Comparison of ENCODE assay signal across 15 cellular contexts in the genomic region with DNA sequence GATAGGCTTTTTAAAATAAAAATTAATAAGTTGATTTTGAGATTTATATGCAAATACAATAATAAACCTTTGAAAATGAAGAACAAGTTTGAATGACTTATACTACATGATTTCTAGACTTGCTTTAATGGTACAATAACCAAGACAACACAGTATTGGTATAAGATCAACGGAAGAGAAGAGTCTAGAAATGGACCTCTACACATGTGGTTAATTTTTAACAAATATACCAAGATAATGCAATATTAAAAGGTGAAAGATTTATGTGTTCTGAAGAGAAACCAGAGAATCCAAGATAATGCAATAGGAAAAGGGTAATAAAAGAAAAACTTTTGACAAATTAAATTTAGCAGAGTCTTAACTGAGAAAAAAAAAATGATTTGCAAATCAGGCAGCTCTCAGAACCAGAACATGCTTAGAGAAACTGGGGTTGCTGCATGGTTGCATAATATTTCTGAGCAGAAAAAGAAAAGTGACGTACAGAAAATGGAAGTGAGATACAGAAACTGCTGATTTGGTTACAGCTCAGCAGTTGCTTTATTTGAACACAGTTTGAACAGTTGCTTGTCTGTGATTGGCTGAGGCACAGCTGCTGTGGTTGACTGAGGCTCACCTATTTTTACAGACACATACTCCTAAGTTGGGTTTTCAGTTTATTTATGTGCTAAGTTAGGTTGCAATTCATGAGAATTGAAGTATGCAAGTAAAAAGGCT.
DNase-seq lines count a peak whose midpoint lies in the region; ATAC-seq and TF ChIP-seq lines count a peak whose summit lies in the region.
"Had no signal": no experiment of that assay in that cellular context is flagged by ENCODE, and none has a peak within 500 bp of the region (broad histone marks: within the 10 kb centered on the region; RNA-seq: fewer than 3 reads in every experiment).

No MANE protein-coding gene starts in this region.

- no peaks in the 10 kb centered on the region for H3K9me3 ChIP-seq in BLaER1 treated with 17β-estradiol and CSF1 and Interleukin-3, amounts not matched to agents 10 nM and 100 nM (replicated peaks in 1 of 11)
- no peaks in the 10 kb centered on the region for H3K9me3 ChIP-seq in testis
- H3K9me3 ChIP-seq: ovary, thyroid gland had no signal

- no peaks in the 10 kb centered on the region for H3K27me3 Mint-ChIP-seq in T-helper 2 cell treated with Interferon-gamma antibody and Interleukin-4, amounts not matched to agents 5 μg/mL and 100 μg/mL, for 36 hours (ENCODE audit: low read depth)
- H3K27me3 Mint-ChIP-seq: activated naive CD4-positive, alpha-beta T cell treated with anti-CD3 and anti-CD28 coated beads, Interleukin-2, amount 50 U/mL, for 24 hours; IgD-negative memory B cell had no signal

- ATAC-seq in GM19395 (IDR thresholded peaks at IDR 0.05; ENCODE audit: unreplicated experiment) (peak; percentile 81), HG02884 (IDR thresholded peaks at IDR 0.05; ENCODE audit: unreplicated experiment) (peak; percentile 67), esophagus mucosa (no peak)

- peak; percentile 8 for DNase-seq in NOMO-1 treated with dmso at 0.1 percent for 144 hours (lab: John Stamatoyannopoulos, UW; ENCODE audit: unreplicated experiment)
- no peak for DNase-seq in testis
- no peak for DNase-seq in stimulated activated CD4-positive, alpha-beta T cell treated with anti-CD3 and anti-CD28 coated beads, Interleukin-4, amount 100 ng/mL, for 1 hour
- DNase-seq in T-helper 2 cell treated with Interferon-gamma antibody and Interleukin-4, amounts not matched to agents 5 μg/mL and 100 μg/mL, for 36 hours (ENCODE audit: low spot score): no peak
- DNase-seq: activated CD4-positive, alpha-beta T cell treated with anti-CD3 and anti-CD28 coated beads, Interleukin-2, amount 50 U/mL, for 1 hour; GOT3; NCI-H2171; ovary; thyroid gland had no signal

- intact Hi-C loops in testis (cut with DNase I; ENCODE audit: low total_unique reads): no loop called here

- peak overlapping the region in 1 of 11 experiments; percentile 49; a peak in 1 of 22 replicates for H3K9ac ChIP-seq in BLaER1 treated with 17β-estradiol and CSF1 and Interleukin-3, amounts not matched to agents 10 nM and 100 nM

- H3K4me3 Mint-ChIP-seq in T-helper 2 cell treated with Interferon-gamma antibody and Interleukin-4, amounts not matched to agents 5 μg/mL and 100 μg/mL, for 36 hours: no peak overlapping the region
- H3K4me3 Mint-ChIP-seq: activated naive CD4-positive, alpha-beta T cell treated with anti-CD3 and anti-CD28 coated beads, Interleukin-2, amount 50 U/mL, for 24 hours; IgD-negative memory B cell had no signal

- no peaks in the 10 kb centered on the region for H3K36me3 ChIP-seq in BLaER1 treated with 17β-estradiol and CSF1 and Interleukin-3, amounts not matched to agents 10 nM and 100 nM
- H3K36me3 ChIP-seq in testis (ENCODE audit: low read depth, missing control alignments): no peaks in the 10 kb centered on the region
- H3K36me3 ChIP-seq: ovary, thyroid gland had no signal

- no peak for TF ChIP-seq POLR2A in testis (IDR thresholded peaks at IDR 0.05)

- peaks cover 0 to 50% (median 8%) of the 10 kb centered on the region in 10 experiments; a peak in 12 of 20 replicates for H3K4me1 ChIP-seq in BLaER1 treated with 17β-estradiol and CSF1 and Interleukin-3, amounts not matched to agents 10 nM and 100 nM
- no peaks in the 10 kb centered on the region for H3K4me1 ChIP-seq in testis
- H3K4me1 ChIP-seq: thyroid gland had no signal

- WGBS in testis, 2 donors: 79 to 82% methylated on average over 2 of the region's 2 CpGs

- no peaks in the 10 kb centered on the region for H3K36me3 Mint-ChIP-seq in T-helper 2 cell treated with Interferon-gamma antibody and Interleukin-4, amounts not matched to agents 5 μg/mL and 100 μg/mL, for 36 hours (ENCODE audit: low read depth)
- H3K36me3 Mint-ChIP-seq: activated naive CD4-positive, alpha-beta T cell treated with anti-CD3 and anti-CD28 coated beads, Interleukin-2, amount 50 U/mL, for 24 hours; IgD-negative memory B cell had no signal

- no peak overlapping the region for H3K27ac Mint-ChIP-seq in T-helper 2 cell treated with Interferon-gamma antibody and Interleukin-4, amounts not matched to agents 5 μg/mL and 100 μg/mL, for 36 hours
- H3K27ac Mint-ChIP-seq: activated naive CD4-positive, alpha-beta T cell treated with anti-CD3 and anti-CD28 coated beads, Interleukin-2, amount 50 U/mL, for 24 hours; IgD-negative memory B cell had no signal

- no peaks in the 10 kb centered on the region for H3K4me1 Mint-ChIP-seq in T-helper 2 cell treated with Interferon-gamma antibody and Interleukin-4, amounts not matched to agents 5 μg/mL and 100 μg/mL, for 36 hours (ENCODE audit: low read depth)
- H3K4me1 Mint-ChIP-seq: activated naive CD4-positive, alpha-beta T cell treated with anti-CD3 and anti-CD28 coated beads, Interleukin-2, amount 50 U/mL, for 24 hours had no signal

- peak overlapping the region in 6 of 11 experiments; percentile 2 to 77 (median 44); a peak in 8 of 22 replicates for H3K4me2 ChIP-seq in BLaER1 treated with 17β-estradiol and CSF1 and Interleukin-3, amounts not matched to agents 10 nM and 100 nM

- H4K20me1 ChIP-seq in BLaER1 treated with 17β-estradiol and CSF1 and Interleukin-3, amounts not matched to agents 10 nM and 100 nM: no peaks in the 10 kb centered on the region

- peak overlapping the region in 3 of 11 experiments; percentile 42 to 73 (median 72); a peak in 6 of 22 replicates for H3K27ac ChIP-seq in BLaER1 treated with 17β-estradiol and CSF1 and Interleukin-3, amounts not matched to agents 10 nM and 100 nM
- no peak overlapping the region for H3K27ac ChIP-seq in testis
- H3K27ac ChIP-seq: ovary, thyroid gland had no signal

- no peaks in the 10 kb centered on the region for H3K9me3 Mint-ChIP-seq in T-helper 2 cell treated with Interferon-gamma antibody and Interleukin-4, amounts not matched to agents 5 μg/mL and 100 μg/mL, for 36 hours
- H3K9me3 Mint-ChIP-seq: activated naive CD4-positive, alpha-beta T cell treated with anti-CD3 and anti-CD28 coated beads, Interleukin-2, amount 50 U/mL, for 24 hours; IgD-negative memory B cell had no signal

- no peak for TF ChIP-seq CTCF in testis (IDR thresholded peaks at IDR 0.05)

- no peak overlapping the region for H3K4me3 ChIP-seq in BLaER1 treated with 17β-estradiol and CSF1 and Interleukin-3, amounts not matched to agents 10 nM and 100 nM
- no peak overlapping the region for H3K4me3 ChIP-seq in testis
- H3K4me3 ChIP-seq: ovary, thyroid gland had no signal

- no peaks in the 10 kb centered on the region for H3K27me3 ChIP-seq in BLaER1 treated with 17β-estradiol and CSF1 and Interleukin-3, amounts not matched to agents 10 nM and 100 nM
- H3K27me3 ChIP-seq in testis: no peaks in the 10 kb centered on the region
- H3K27me3 ChIP-seq: ovary, thyroid gland had no signal
